In the genomic region with DNA sequence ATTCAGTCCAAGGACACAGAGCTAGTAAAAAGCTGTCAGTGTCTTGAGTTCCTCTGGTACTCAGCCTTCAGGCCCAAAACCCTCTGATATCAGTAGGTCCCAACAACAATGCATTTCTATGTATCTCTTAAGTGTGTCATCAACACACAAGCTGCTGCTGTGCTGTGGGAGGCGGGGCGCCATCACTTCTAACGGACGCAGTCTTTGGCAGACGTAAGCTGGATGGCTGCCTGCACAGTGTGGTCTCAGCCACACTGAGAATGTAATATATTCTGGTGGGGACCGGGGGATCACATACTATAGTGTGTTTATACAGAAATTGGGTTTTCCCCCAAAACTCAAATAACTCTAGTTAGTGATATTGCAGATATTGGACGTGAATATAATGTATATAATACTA, we compare ENCODE assay signal across 13 cellular contexts.
DNase-seq lines count a peak whose midpoint lies in the region; ATAC-seq and TF ChIP-seq lines count a peak whose summit lies in the region.
"Had no signal": no experiment of that assay in that cellular context is flagged by ENCODE, and none has a peak within 500 bp of the region (broad histone marks: within the 10 kb centered on the region; RNA-seq: fewer than 3 reads in every experiment).

No MANE protein-coding gene starts in this region.

- H3K27me3 ChIP-seq in right atrium auricular region (no peaks in the 10 kb centered on the region), esophagus squamous epithelium (no peaks in the 10 kb centered on the region), Karpas-422 (ENCODE audit: low read length) (no peaks in the 10 kb centered on the region)

- H2AFZ ChIP-seq in Karpas-422 (ENCODE audit: low read length): no peak overlapping the region

- WGBS in esophagus squamous epithelium, 2 donors: 69 to 72% methylated on average over 5 to 7 of the region's 7 CpGs

- no peaks in the 10 kb centered on the region for H3K4me1 ChIP-seq in right atrium auricular region
- no peaks in the 10 kb centered on the region for H3K4me1 ChIP-seq in esophagus squamous epithelium
- no peaks in the 10 kb centered on the region for H3K4me1 ChIP-seq in Karpas-422 (ENCODE audit: low read length)
- H3K4me1 ChIP-seq: HAP-1 had no signal

- H3K9ac ChIP-seq in Karpas-422 (ENCODE audit: low read length): no peak overlapping the region

- in situ Hi-C loops in SK-MEL-5 (cut with HindIII; ENCODE audit: low pct_unique_long_range_greater_than_20kb, low sequenced_read_pairs): no loop called here

- no peaks in the 10 kb centered on the region for H3K36me3 ChIP-seq in right atrium auricular region
- no peaks in the 10 kb centered on the region for H3K36me3 ChIP-seq in esophagus squamous epithelium
- no peaks in the 10 kb centered on the region for H3K36me3 ChIP-seq in Karpas-422 (ENCODE audit: insufficient read depth, low read length)
- H3K36me3 ChIP-seq: HAP-1 had no signal

- no peaks in the 10 kb centered on the region for H3K9me2 ChIP-seq in Karpas-422 (replicated peaks; ENCODE audit: insufficient read depth, low read length)

- DNase-seq in Right ventricle myocardium superior: peak; percentile 52
- no peak for DNase-seq in right atrium auricular region (ENCODE audit: low spot score)
- DNase-seq in SK-MEL-5 (ENCODE audit: low read depth, low spot score): peak; percentile 10
- peak; percentile 36 for DNase-seq in left cardiac atrium
- DNase-seq in NCI-H526 treated with DMSO at 0.1 percent for 48 hours (lab: John Stamatoyannopoulos, UW): no peak
- DNase-seq in esophagus squamous epithelium (lab: John Stamatoyannopoulos, UW): no peak
- no peak for DNase-seq in Karpas-422
- DNase-seq: C1 segment of cervical spinal cord; Calu3; CD4-positive, alpha-beta T cell; DMS 273 treated with DMSO at 0.1 percent for 48 hours; GOT3 had no signal

- no peak for TF ChIP-seq POLR2A in esophagus squamous epithelium (IDR thresholded peaks at IDR 0.05)

- H3K9me3 ChIP-seq in right atrium auricular region (peaks cover 0 to 7% of the 10 kb centered on the region in 2 donors), esophagus squamous epithelium (no peaks in the 10 kb centered on the region), Karpas-422 (ENCODE audit: low read length) (no peaks in the 10 kb centered on the region)
- H3K9me3 ChIP-seq: HAP-1 had no signal

- H4K20me1 ChIP-seq in Karpas-422 (ENCODE audit: insufficient read depth, low read depth, low read length): no peaks in the 10 kb centered on the region

- no peak overlapping the region for H3K4me2 ChIP-seq in Karpas-422 (ENCODE audit: low read depth, low read length, poor library complexity, severe bottlenecking)

- H3K79me2 ChIP-seq in Karpas-422 (ENCODE audit: low read length): no peaks in the 10 kb centered on the region

- ATAC-seq in Right ventricle myocardium superior (ENCODE audit: poor library complexity): peak; percentile 61
- peak; percentile 67 to 84 for ATAC-seq in left cardiac atrium

- H3K4me3 ChIP-seq in right atrium auricular region: no peak overlapping the region
- no peak overlapping the region for H3K4me3 ChIP-seq in esophagus squamous epithelium
- no peak overlapping the region for H3K4me3 ChIP-seq in Karpas-422 (ENCODE audit: low read length)
- H3K4me3 ChIP-seq: HAP-1 had no signal

- intact Hi-C loops in Right ventricle myocardium superior (cut with DNase I): no loop called here
- intact Hi-C loops in left cardiac atrium (cut with DNase I): no loop called here
- intact Hi-C loops in esophagus squamous epithelium (cut with DNase I): no loop called here

- H3K27ac ChIP-seq in right atrium auricular region (peak overlapping the region in 1 of 2 donors; percentile 79), esophagus squamous epithelium (no peak overlapping the region), Karpas-422 (ENCODE audit: low read length) (no peak overlapping the region)

- TF ChIP-seq CTCF in right atrium auricular region (IDR thresholded peaks at IDR 0.05): no peak
- TF ChIP-seq CTCF in esophagus squamous epithelium (IDR thresholded peaks at IDR 0.05): no peak

Comparison
In these comparisons a context has a peak if more than half of its experiments do, and no peak if none do; other contexts are left out.
1. DNase-seq: peak in Right ventricle myocardium superior (single experiment), SK-MEL-5 (single experiment) and left cardiac atrium (single experiment); none in right atrium auricular region (single experiment), NCI-H526 treated with DMSO at 0.1 percent for 48 hours (single experiment), esophagus squamous epithelium (single experiment) and Karpas-422 (single experiment).